Comparison of ENCODE assay signal across 8 cellular contexts in the genomic region with DNA sequence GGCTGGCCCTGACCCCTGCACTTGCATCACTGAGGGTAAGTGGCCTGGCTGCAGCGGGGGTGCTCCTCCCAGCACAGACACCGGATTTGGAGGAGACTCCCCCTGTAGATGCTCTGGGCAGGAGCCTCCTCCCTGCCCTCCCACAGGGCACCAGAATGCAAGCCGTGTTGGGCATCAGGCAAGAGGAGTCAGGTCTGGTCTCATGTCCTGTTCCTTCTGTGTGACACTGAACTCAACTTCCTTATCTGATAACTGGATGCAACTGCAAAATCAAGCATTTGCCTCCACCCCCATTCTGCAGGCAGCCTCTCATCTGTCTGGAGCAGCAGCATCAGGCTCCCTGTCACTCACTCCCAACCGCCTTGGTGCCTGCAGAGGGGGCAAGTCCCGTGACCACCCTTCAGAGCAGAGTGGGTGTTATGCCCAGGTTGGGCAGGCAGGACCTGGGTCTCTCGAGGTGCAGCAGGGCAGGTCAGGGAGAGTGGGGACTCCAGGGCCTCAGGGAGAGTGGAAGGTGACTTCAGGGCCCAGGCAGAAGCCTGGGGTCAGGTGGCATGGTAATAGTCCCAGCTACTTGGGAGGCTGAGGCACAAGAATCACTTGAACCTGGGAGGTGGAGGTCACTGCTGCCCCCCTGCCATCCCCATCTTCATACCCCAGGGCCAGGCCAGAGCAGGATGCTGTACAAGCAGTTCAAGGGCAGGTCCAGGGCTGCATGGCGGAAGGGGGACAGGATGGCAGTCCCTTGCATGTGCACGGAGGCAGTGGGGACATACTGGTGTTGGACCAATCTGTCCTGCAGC. TPM values are rescaled to one million over a fixed set of nuclear protein-coding genes. Genes with fewer than 3 reads are reported as not detected.
DNase-seq lines count a peak whose midpoint lies in the region; ATAC-seq and TF ChIP-seq lines count a peak whose summit lies in the region.

No MANE protein-coding gene starts in this region.

- peaks cover 0 to 5% (median 3%) of the 10 kb centered on the region in 3 donors for H3K27me3 Mint-ChIP-seq in immature natural killer cell (ENCODE audit: low read depth in 3 of 3)

- WGBS in right cardiac atrium, result 39% methylated on average over 8 of the region's 8 CpGs
- 18 to 53% (median 50%) methylated on average over 2 to 8 of the region's 8 CpGs for WGBS in spleen, 5 donors

- H3K4me1 ChIP-seq in HUES48 (ENCODE audit: control insufficient read depth, insufficient read depth, low read length), result peaks cover 26% of the 10 kb centered on the region
- H3K4me1 ChIP-seq in right cardiac atrium (ENCODE audit: control insufficient read depth, insufficient read depth, low read length), result peaks cover 8% of the 10 kb centered on the region
- H3K4me1 ChIP-seq in spleen, result peaks cover 15 to 45% (median 37%) of the 10 kb centered on the region in 6 donors

- no peaks in the 10 kb centered on the region for H3K27me3 ChIP-seq in HUES48 (ENCODE audit: control insufficient read depth, insufficient read depth, low read length)
- H3K27me3 ChIP-seq in right cardiac atrium (ENCODE audit: control insufficient read depth, insufficient read depth), result no peaks in the 10 kb centered on the region
- H3K27me3 ChIP-seq in spleen (replicated peaks in 1 of 7), result no peaks in the 10 kb centered on the region

- H3K4me3 Mint-ChIP-seq in immature natural killer cell, result no peak overlapping the region

- H3K36me3 ChIP-seq in HUES48 (ENCODE audit: control insufficient read depth, insufficient read depth, low read length) (no peaks in the 10 kb centered on the region), spleen (no peaks in the 10 kb centered on the region)

- TF ChIP-seq CTCF in spleen (IDR thresholded peaks at IDR 0.05 in 8 of 11, conservative IDR thresholded peaks at IDR 0.05 in 3 of 11), result no peak

- peaks cover 0 to 3% of the 10 kb centered on the region in 2 donors for H3K4me1 Mint-ChIP-seq in immature natural killer cell

- peak overlapping the region; percentile 87 for H3K27ac ChIP-seq in HUES48 (ENCODE audit: low read depth, low read length)
- peak overlapping the region; percentile 31 for H3K27ac ChIP-seq in right cardiac atrium (ENCODE audit: low read length)
- peak overlapping the region in 6 of 8 donors; percentile 13 to 66 (median 51) for H3K27ac ChIP-seq in spleen

- H3K9me3 ChIP-seq in HUES48 (ENCODE audit: control insufficient read depth, insufficient read depth, low read length) (no peaks in the 10 kb centered on the region), right cardiac atrium (ENCODE audit: control insufficient read depth, low read length) (no peaks in the 10 kb centered on the region), spleen (no peaks in the 10 kb centered on the region)

- H3K9ac ChIP-seq in HUES48 (ENCODE audit: low read depth, low read length), result no peak overlapping the region

- intact Hi-C loops in right cardiac atrium (cut with DNase I), result loop anchor here in 1 of 4 donors (10.0 kb wide), 1 partner anchor 269 kb away; the partner anchor contains the start of gene WDR82
- intact Hi-C loops in spleen (cut with DNase I; ENCODE audit: low total_unique reads), result loop anchor here (10.0 kb wide), 1 partner anchor 49 kb away; the partner anchor contains the start of gene DUSP7

- ATAC-seq in right cardiac atrium, result peak; percentile 2 to 5
- ATAC-seq in HG03175 (IDR thresholded peaks at IDR 0.05; ENCODE audit: unreplicated experiment), result no peak
- ATAC-seq in HG03354 (IDR thresholded peaks at IDR 0.05; ENCODE audit: poor library complexity, severe bottlenecking, unreplicated experiment), result no peak

- H3K9me3 Mint-ChIP-seq in immature natural killer cell, result no peaks in the 10 kb centered on the region

- H3K36me3 Mint-ChIP-seq in immature natural killer cell, result no peaks in the 10 kb centered on the region

- peak overlapping the region; percentile 45 for H3K4me3 ChIP-seq in HUES48 (ENCODE audit: low read depth, low read length)
- no peak overlapping the region for H3K4me3 ChIP-seq in right cardiac atrium (ENCODE audit: low read length)
- no peak overlapping the region for H3K4me3 ChIP-seq in spleen

- TF ChIP-seq POLR2A in spleen (IDR thresholded peaks at IDR 0.05), result no peak

- DNase-seq in SKM-1 treated with dmso at 0.1 percent for 144 hours (lab: John Stamatoyannopoulos, UW; ENCODE audit: unreplicated experiment) (peak; percentile 41), right cardiac atrium (peak in 1 of 3 donors; percentile 47), spleen (no peak), ureter (ENCODE audit: low spot score) (no peak), immature natural killer cell (no peak)

- H3K27ac Mint-ChIP-seq in immature natural killer cell, result no peak overlapping the region

RNA-seq across cellular contexts. Expression of gene RPL29, which starts 10.5 kb away (rescaled TPM):
- 100 to 1,000 TPM; 548 to 675 (median 643) TPM for total RNA-seq in right cardiac atrium
- polyA plus RNA-seq in right cardiac atrium, result 1,285 TPM
- total RNA-seq in spleen, result 1,000 to 10,000 TPM in 4 of 7 donors, 100 to 1,000 TPM in 3; 684 to 1,403 (median 1,036) TPM
- polyA plus RNA-seq in spleen, result 1,000 to 10,000 TPM; 3,003 to 4,302 (median 4,113) TPM
- 1,577 TPM for total RNA-seq in ureter
- polyA plus RNA-seq in immature natural killer cell, result 1,000 to 10,000 TPM in 1 of 3 donors, 100 to 1,000 TPM in 2; 501 to 1,073 (median 800) TPM

RNA-seq across cellular contexts. Expression of gene ACY1, which starts 22.9 kb away (rescaled TPM):
- 10 to 100 TPM; 18.4 to 27.2 (median 20.6) TPM for total RNA-seq in right cardiac atrium
- polyA plus RNA-seq in right cardiac atrium, result 19.6 TPM
- total RNA-seq in spleen, result 10 to 100 TPM; 16.7 to 31.1 (median 26.0) TPM
- polyA plus RNA-seq in spleen, result 10 to 100 TPM; 28.1 to 29.8 (median 29.2) TPM
- total RNA-seq in ureter, result 72.8 TPM
- 10 to 100 TPM; 19.0 to 52.7 (median 23.8) TPM for polyA plus RNA-seq in immature natural killer cell

RNA-seq across cellular contexts. Expression of gene ABHD14A, which starts 31.4 kb away (rescaled TPM):
- total RNA-seq in right cardiac atrium, result 10 to 100 TPM; 19.9 to 25.9 (median 23.2) TPM
- polyA plus RNA-seq in right cardiac atrium, result 43.3 TPM
- total RNA-seq in spleen, result 10 to 100 TPM in 4 of 7 donors, 1 to 10 TPM in 3; 8.7 to 23.9 (median 12.3) TPM
- polyA plus RNA-seq in spleen, result 10 to 100 TPM; 18.7 to 26.7 (median 22.1) TPM
- 19.4 TPM for total RNA-seq in ureter
- polyA plus RNA-seq in immature natural killer cell, result 100 to 1,000 TPM in 1 of 3 donors, 10 to 100 TPM in 2; 90.2 to 134 (median 97.6) TPM

RNA-seq across cellular contexts. Expression of gene ABHD14B, which starts 32.4 kb away (rescaled TPM):
- total RNA-seq in right cardiac atrium (10 to 100 TPM; 14.8 to 23.3 (median 18.5) TPM), spleen (10 to 100 TPM; 33.8 to 74.9 (median 56.3) TPM), ureter (55.3 TPM)
- polyA plus RNA-seq in right cardiac atrium (22.7 TPM), spleen (10 to 100 TPM; 60.1 to 71.4 (median 66.8) TPM), immature natural killer cell (10 to 100 TPM; 44.9 to 62.3 (median 51.6) TPM)

RNA-seq across cellular contexts. Expression of gene PCBP4, which starts 39.0 kb away (rescaled TPM):
- 10 to 100 TPM; 62.2 to 81.7 (median 67.9) TPM for total RNA-seq in right cardiac atrium
- polyA plus RNA-seq in right cardiac atrium, result 88.1 TPM
- 10 to 100 TPM; 17.1 to 24.6 (median 20.7) TPM for total RNA-seq in spleen
- 10 to 100 TPM; 12.8 to 41.7 (median 23.2) TPM for polyA plus RNA-seq in spleen
- 40.8 TPM for total RNA-seq in ureter
- 10 to 100 TPM in 1 of 3 donors, 1 to 10 TPM in 2; 7.2 to 12.7 (median 9.3) TPM for polyA plus RNA-seq in immature natural killer cell

Comparison
In these comparisons a context has a peak if more than half of its experiments do, and no peak if none do; other contexts are left out.
1. H3K27ac ChIP-seq: peak in every context shown above with its lines; median percentile 87 in HUES48; 51 in spleen; 31 in right cardiac atrium.
2. ATAC-seq: peak in right cardiac atrium (2 of 2); none in HG03175 (single experiment) and HG03354 (single experiment).